In the genomic region with DNA sequence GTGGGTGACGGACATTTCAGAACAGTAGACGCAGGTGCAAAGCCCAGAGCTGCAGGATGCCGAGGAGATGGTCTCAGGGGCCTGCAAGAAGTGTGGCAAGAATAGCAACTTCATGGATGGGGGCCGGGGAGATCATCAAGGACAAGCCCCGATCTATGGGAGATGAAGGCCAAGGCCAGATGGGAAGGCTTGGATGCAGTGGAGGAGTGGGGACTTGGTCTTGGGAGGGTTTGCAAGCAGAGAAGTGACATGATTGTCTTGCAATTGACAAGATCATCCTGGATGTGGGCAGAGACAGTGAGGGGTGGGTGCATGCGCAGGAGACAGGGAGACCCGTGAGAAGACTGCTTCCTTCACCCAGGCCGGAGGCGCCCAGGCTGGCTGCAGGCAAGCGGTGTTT, we compare ENCODE assay signal across 24 cellular contexts.
"Had no signal": no experiment of that assay in that cellular context is flagged by ENCODE, and none has a peak within 500 bp of the region (broad histone marks: within the 10 kb centered on the region; RNA-seq: fewer than 3 reads in every experiment).

No MANE protein-coding gene starts in this region.

- H3K27me3 Mint-ChIP-seq: activated B cell treated with CpG ODN at 0.5 μM for 24 hours; activated CD4-positive, alpha-beta memory T cell treated with anti-CD3 and anti-CD28 coated beads, Interleukin-2, amount 10 ng/mL, durations not matched to agents 7 days and 5 days; activated naive CD8-positive, alpha-beta T cell; activated T-helper 17 cell treated with anti-CD3 and anti-CD28 coated beads, Interleukin-2, amount 50 U/mL, for 72 hours; central memory CD8-positive, alpha-beta T cell had no signal

- ATAC-seq: activated T-helper 17 cell treated with anti-CD3 and anti-CD28 coated beads, Interleukin-2, amount 50 U/mL, for 72 hours; PC-3 had no signal

- H3K27ac Mint-ChIP-seq: activated B cell treated with CpG ODN at 0.5 μM for 24 hours; activated CD4-positive, alpha-beta memory T cell treated with anti-CD3 and anti-CD28 coated beads, Interleukin-2, amount 10 ng/mL, durations not matched to agents 7 days and 5 days; activated naive CD4-positive, alpha-beta T cell treated with anti-CD3 and anti-CD28 coated beads for 36 hours; activated naive CD8-positive, alpha-beta T cell; activated T-helper 17 cell treated with anti-CD3 and anti-CD28 coated beads, Interleukin-2, amount 50 U/mL, for 72 hours; T-helper 1 cell treated with Interleukin-12 subunit alpha and Interleukin-12 subunit beta and Interleukin-4 antibody, amounts not matched to agents 30 μg/mL and 1 μg/mL, for 36 hours had no signal

- H3K4me1 Mint-ChIP-seq: activated B cell treated with CpG ODN at 0.5 μM for 24 hours; activated CD4-positive, alpha-beta memory T cell treated with anti-CD3 and anti-CD28 coated beads, Interleukin-2, amount 10 ng/mL, durations not matched to agents 7 days and 5 days; central memory CD8-positive, alpha-beta T cell had no signal

- DNase-seq: activated B cell treated with CpG ODN at 0.5 μM for 24 hours; activated CD4-positive, alpha-beta memory T cell treated with anti-CD3 and anti-CD28 coated beads, Interleukin-2, amount 10 ng/mL, durations not matched to agents 7 days and 5 days; activated CD4-positive, alpha-beta T cell treated with anti-CD3 and anti-CD28 coated beads for 1 hour; activated CD4-positive, alpha-beta T cell treated with anti-CD3 and anti-CD28 coated beads, Interleukin-2, amount 50 U/mL, for 1 hour; activated gamma-delta T cell; activated naive CD4-positive, alpha-beta T cell treated with anti-CD3 and anti-CD28 coated beads for 36 hours; activated T-cell treated with anti-CD3 and anti-CD28 coated beads for 4 hours; activated T-cell treated with anti-CD3 and anti-CD28 coated beads, Interleukin-2, amount 50 U/mL, for 48 hours; amygdala; brain microvascular endothelial cell; MM.1S; NCI-H1105; NCI-H1436; NCI-H1694 treated with DMSO at 0.1 percent for 48 hours; NCI-H2081; NCI-H446; NCI-H524; PC-3; SHP77 treated with DMSO at 0.1 percent for 48 hours; T1000 had no signal

- H3K9me3 Mint-ChIP-seq: activated B cell treated with CpG ODN at 0.5 μM for 24 hours; activated CD4-positive, alpha-beta memory T cell treated with anti-CD3 and anti-CD28 coated beads, Interleukin-2, amount 10 ng/mL, durations not matched to agents 7 days and 5 days; central memory CD8-positive, alpha-beta T cell had no signal

- H3K27me3 ChIP-seq: brain microvascular endothelial cell had no signal

- H3K4me3 Mint-ChIP-seq: activated B cell treated with CpG ODN at 0.5 μM for 24 hours; activated CD4-positive, alpha-beta memory T cell treated with anti-CD3 and anti-CD28 coated beads, Interleukin-2, amount 10 ng/mL, durations not matched to agents 7 days and 5 days; activated naive CD4-positive, alpha-beta T cell treated with anti-CD3 and anti-CD28 coated beads for 36 hours; activated naive CD8-positive, alpha-beta T cell; activated T-helper 17 cell treated with anti-CD3 and anti-CD28 coated beads, Interleukin-2, amount 50 U/mL, for 72 hours; central memory CD8-positive, alpha-beta T cell; T-helper 1 cell treated with Interleukin-12 subunit alpha and Interleukin-12 subunit beta and Interleukin-4 antibody, amounts not matched to agents 30 μg/mL and 1 μg/mL, for 36 hours had no signal

- H3K36me3 ChIP-seq: brain microvascular endothelial cell had no signal

- H3K27ac ChIP-seq: brain microvascular endothelial cell had no signal
